9 cellular contexts compared by ENCODE assay signal in genomic region chr4:4990857-4991540, GRCh38. TPM values are rescaled to one million over a fixed set of nuclear protein-coding genes. Genes with fewer than 3 reads are reported as not detected.
DNase-seq lines count a peak whose midpoint lies in the region; ATAC-seq and TF ChIP-seq lines count a peak whose summit lies in the region.
"Had no signal": no experiment of that assay in that cellular context is flagged by ENCODE, and none has a peak within 500 bp of the region (broad histone marks: within the 10 kb centered on the region; RNA-seq: fewer than 3 reads in every experiment).

No MANE protein-coding gene starts in this region.

- H3K27ac ChIP-seq in muscle layer of duodenum (ENCODE audit: low read length) (peak overlapping the region; percentile 79), MM.1S (ENCODE audit: low read length) (no peak overlapping the region)

- H3K27me3 ChIP-seq in muscle layer of duodenum (ENCODE audit: low read depth, low read length) (no peaks in the 10 kb centered on the region), MM.1S (replicated peaks; ENCODE audit: insufficient read depth, low read length) (no peaks in the 10 kb centered on the region)

- no peak overlapping the region for H3K4me3 ChIP-seq in muscle layer of duodenum (ENCODE audit: low read depth in 1 of 2, low read length in 2 of 2)
- H3K4me3 ChIP-seq in MM.1S (ENCODE audit: low read length): no peak overlapping the region

- DNase-seq in stimulated activated naive CD8-positive, alpha-beta T cell treated with anti-CD3 and anti-CD28 coated beads, Interleukin-15, Interleukin-2, amounts not matched to agents 100 U/mL and 50 U/mL, for 24 hours: peak; percentile 9
- no peak for DNase-seq in stimulated activated naive CD8-positive, alpha-beta T cell treated with anti-CD3 and anti-CD28 coated beads, Interleukin-15, amount 100 ng/mL, for 72 hours
- peak; percentile 95 for DNase-seq in fibroblast of gingiva (ENCODE audit: low read depth)
- no peak for DNase-seq in MM.1S
- DNase-seq: AML-193 had no signal

- peaks cover 8 to 31% of the 10 kb centered on the region in 2 donors for H3K4me1 ChIP-seq in muscle layer of duodenum (ENCODE audit: control insufficient read depth in 1 of 2, insufficient read depth in 2 of 2, low read length in 2 of 2)
- 0 out of 2 replicates have a peak, but pooled peaks cover 2% of the 10 kb centered on the region for H3K4me1 ChIP-seq in MM.1S (ENCODE audit: low read length)

- no peak overlapping the region for H3K4me3 Mint-ChIP-seq in stimulated activated naive CD8-positive, alpha-beta T cell treated with anti-CD3 and anti-CD28 coated beads, Interleukin-15, amount 100 ng/mL, for 72 hours
- H3K4me3 Mint-ChIP-seq in activated T-helper 17 cell treated with anti-CD3 and anti-CD28 coated beads, Interleukin-2, amount 50 U/mL, for 72 hours: no peak overlapping the region

- no peak for TF ChIP-seq CTCF in MM.1S (IDR thresholded peaks at IDR 0.05; ENCODE audit: low read length)

- H3K27me3 Mint-ChIP-seq in stimulated activated naive CD8-positive, alpha-beta T cell treated with anti-CD3 and anti-CD28 coated beads, Interleukin-15, amount 100 ng/mL, for 72 hours: peaks cover 18% of the 10 kb centered on the region
- H3K27me3 Mint-ChIP-seq in activated T-helper 17 cell treated with anti-CD3 and anti-CD28 coated beads, Interleukin-2, amount 50 U/mL, for 72 hours: peaks cover 27% of the 10 kb centered on the region

- no peaks in the 10 kb centered on the region for H3F3A ChIP-seq in MM.1S (ENCODE audit: insufficient read depth, low read length)

- no peak overlapping the region for H2AFZ ChIP-seq in MM.1S (ENCODE audit: low read length)

- no peaks in the 10 kb centered on the region for H3K36me3 ChIP-seq in muscle layer of duodenum (ENCODE audit: control insufficient read depth in 1 of 2, insufficient read depth in 2 of 2, low read length in 2 of 2)
- no peaks in the 10 kb centered on the region for H3K36me3 ChIP-seq in MM.1S (replicated peaks; ENCODE audit: insufficient read depth, low read length)

- H3K9me2 ChIP-seq in MM.1S (replicated peaks; ENCODE audit: insufficient read depth, low read length): no peaks in the 10 kb centered on the region

- ATAC-seq in stimulated activated naive CD8-positive, alpha-beta T cell treated with anti-CD3 and anti-CD28 coated beads, Interleukin-15, Interleukin-2, amounts not matched to agents 100 U/mL and 50 U/mL, for 24 hours: peak; percentile 17
- ATAC-seq in stimulated activated naive CD8-positive, alpha-beta T cell treated with anti-CD3 and anti-CD28 coated beads, Interleukin-15, amount 100 ng/mL, for 72 hours: no peak
- no peak for ATAC-seq in activated T-helper 17 cell treated with anti-CD3 and anti-CD28 coated beads, Interleukin-2, amount 50 U/mL, for 72 hours (replicated peaks)
- no peak for ATAC-seq in HG03342 (IDR thresholded peaks at IDR 0.05; ENCODE audit: unreplicated experiment)
- ATAC-seq in HG03460 (IDR thresholded peaks at IDR 0.05; ENCODE audit: unreplicated experiment): no peak

- H3K9ac ChIP-seq in MM.1S (ENCODE audit: low read length): no peak overlapping the region

- H3K27ac Mint-ChIP-seq in stimulated activated naive CD8-positive, alpha-beta T cell treated with anti-CD3 and anti-CD28 coated beads, Interleukin-15, amount 100 ng/mL, for 72 hours: no peak overlapping the region
- H3K27ac Mint-ChIP-seq in activated T-helper 17 cell treated with anti-CD3 and anti-CD28 coated beads, Interleukin-2, amount 50 U/mL, for 72 hours: no peak overlapping the region

- H3K4me1 Mint-ChIP-seq in stimulated activated naive CD8-positive, alpha-beta T cell treated with anti-CD3 and anti-CD28 coated beads, Interleukin-15, amount 100 ng/mL, for 72 hours: no peaks in the 10 kb centered on the region
- H3K4me1 Mint-ChIP-seq in activated T-helper 17 cell treated with anti-CD3 and anti-CD28 coated beads, Interleukin-2, amount 50 U/mL, for 72 hours: no peaks in the 10 kb centered on the region

- no peaks in the 10 kb centered on the region for H3K9me3 Mint-ChIP-seq in stimulated activated naive CD8-positive, alpha-beta T cell treated with anti-CD3 and anti-CD28 coated beads, Interleukin-15, amount 100 ng/mL, for 72 hours
- H3K9me3 Mint-ChIP-seq in activated T-helper 17 cell treated with anti-CD3 and anti-CD28 coated beads, Interleukin-2, amount 50 U/mL, for 72 hours: no peaks in the 10 kb centered on the region

- H3K79me2 ChIP-seq in MM.1S (ENCODE audit: low read length): no peaks in the 10 kb centered on the region

- no peaks in the 10 kb centered on the region for H3K9me3 ChIP-seq in muscle layer of duodenum (ENCODE audit: control insufficient read depth in 1 of 2, low read length in 2 of 2)
- no peaks in the 10 kb centered on the region for H3K9me3 ChIP-seq in MM.1S (replicated peaks; ENCODE audit: insufficient read depth, low read length)

- H3K36me3 Mint-ChIP-seq in activated T-helper 17 cell treated with anti-CD3 and anti-CD28 coated beads, Interleukin-2, amount 50 U/mL, for 72 hours (ENCODE audit: low read depth): no peaks in the 10 kb centered on the region

- no peaks in the 10 kb centered on the region for H4K20me1 ChIP-seq in MM.1S (ENCODE audit: insufficient read depth, low read length)

- no peak overlapping the region for H3K4me2 ChIP-seq in MM.1S (ENCODE audit: low read depth, low read length)

RNA-seq across cellular contexts. Expression of gene CYTL1, which starts 28.3 kb away (rescaled TPM):
- total RNA-seq in activated T-helper 17 cell treated with anti-CD3 and anti-CD28 coated beads, Interleukin-2, amount 50 U/mL, for 72 hours: not detected

Comparison
In these comparisons a context has a peak if more than half of its experiments do, and no peak if none do; other contexts are left out.
1. DNase-seq: peak in stimulated activated naive CD8-positive, alpha-beta T cell treated with anti-CD3 and anti-CD28 coated beads, Interleukin-15, Interleukin-2, amounts not matched to agents 100 U/mL and 50 U/mL, for 24 hours (single experiment) and fibroblast of gingiva (single experiment); none in stimulated activated naive CD8-positive, alpha-beta T cell treated with anti-CD3 and anti-CD28 coated beads, Interleukin-15, amount 100 ng/mL, for 72 hours (0 of 2) and MM.1S (single experiment).